Comparison of ENCODE assay signal across 10 cellular contexts in the genomic region with DNA sequence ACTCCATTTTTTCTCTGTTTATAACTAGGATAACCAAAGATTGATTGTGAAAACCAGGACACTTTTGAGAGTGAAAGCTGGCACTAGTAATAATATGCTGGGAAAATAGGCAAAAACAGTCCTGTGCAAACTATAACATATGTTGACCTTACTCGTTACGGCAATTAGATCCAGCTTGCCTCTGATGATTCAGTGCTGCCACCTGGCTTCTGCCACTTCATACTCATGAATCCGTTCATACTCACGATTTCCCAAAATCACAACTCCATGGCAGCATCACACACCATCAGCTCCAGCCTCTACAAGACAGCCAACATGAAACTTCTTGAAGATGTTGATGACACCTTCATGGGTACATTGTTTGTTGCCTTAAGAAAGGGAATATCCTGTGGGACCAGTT. TPM values are rescaled to one million over a fixed set of nuclear protein-coding genes. Genes with fewer than 3 reads are reported as not detected.
DNase-seq lines count a peak whose midpoint lies in the region; ATAC-seq and TF ChIP-seq lines count a peak whose summit lies in the region.
"Had no signal": no experiment of that assay in that cellular context is flagged by ENCODE, and none has a peak within 500 bp of the region (broad histone marks: within the 10 kb centered on the region; RNA-seq: fewer than 3 reads in every experiment).

No MANE protein-coding gene starts in this region.

- DNase-seq in ELR (ENCODE audit: low read depth) (peak; percentile 3), NCI-H1105 (lab: John Stamatoyannopoulos, UW) (peak; percentile 34), mesendoderm (peak; percentile 39), omental fat pad (ENCODE audit: low spot score) (no peak), glomerular visceral epithelial cell (ENCODE audit: extremely low spot score) (no peak), OCI-M1 (lab: John Stamatoyannopoulos, UW) (no peak)
- DNase-seq in activated CD4-positive, alpha-beta T cell treated with anti-CD3 and anti-CD28 coated beads for 48 hours, result no peak
- DNase-seq: activated T-cell treated with anti-CD3 and anti-CD28 coated beads, Interleukin-2, amount 50 U/mL, for 72 hours; nephron progenitor cell had no signal

- no peak overlapping the region for H3K4ac ChIP-seq in mesendoderm (ENCODE audit: low read depth, low read length)

- no peak overlapping the region for H4K8ac ChIP-seq in mesendoderm (ENCODE audit: low read depth, low read length)

- no peaks in the 10 kb centered on the region for H3K36me3 ChIP-seq in mesendoderm (ENCODE audit: control insufficient read depth, insufficient read depth, low read length)

- no CpG with 5 or more reads among the region's 4 CpGs for WGBS in mesendoderm (ENCODE audit: extremely low coverage, insufficient coverage, low lambda C conversion rate)

- H2BK120ac ChIP-seq in mesendoderm (ENCODE audit: low read depth, low read length), result no peak overlapping the region

- H3K27me3 ChIP-seq in mesendoderm (ENCODE audit: insufficient read depth, low read length, poor library complexity), result no peaks in the 10 kb centered on the region

- no peak overlapping the region for H3K56ac ChIP-seq in mesendoderm (ENCODE audit: low read length)

- H2BK5ac ChIP-seq in mesendoderm (ENCODE audit: low read length), result no peak overlapping the region

- no peak overlapping the region for H3K9ac ChIP-seq in mesendoderm (ENCODE audit: low read length)

- H3K4me3 ChIP-seq in mesendoderm (ENCODE audit: low read length), result no peak overlapping the region

- TF ChIP-seq CTCF in VCaP (conservative IDR thresholded peaks at IDR 0.05) (peak; percentile 67), omental fat pad (IDR thresholded peaks at IDR 0.05) (no peak)

- H3K4me2 ChIP-seq in mesendoderm (ENCODE audit: low read length), result no peak overlapping the region

- no peak overlapping the region for H2BK15ac ChIP-seq in mesendoderm (replicated peaks; ENCODE audit: low read depth)

- no peak overlapping the region for H3K18ac ChIP-seq in mesendoderm (ENCODE audit: low read length)

- H3K4me1 ChIP-seq in mesendoderm (ENCODE audit: control insufficient read depth, low read depth, low read length), result no peaks in the 10 kb centered on the region

- ATAC-seq in omental fat pad (ENCODE audit: low FRiP score), result no peak
- ATAC-seq: activated T-cell treated with anti-CD3 and anti-CD28 coated beads, Interleukin-2, amount 50 U/mL, for 72 hours had no signal

- H4K5ac ChIP-seq in mesendoderm (ENCODE audit: low read length), result no peak overlapping the region

- H3K27ac ChIP-seq in VCaP, result no peak overlapping the region
- no peak overlapping the region for H3K27ac ChIP-seq in mesendoderm (ENCODE audit: low read depth, low read length)

- no peak overlapping the region for H2AK5ac ChIP-seq in mesendoderm (ENCODE audit: low read length)

- no peak overlapping the region for H3K23ac ChIP-seq in mesendoderm (ENCODE audit: low read length)

- no peaks in the 10 kb centered on the region for H3K79me2 ChIP-seq in mesendoderm (ENCODE audit: control insufficient read depth, insufficient read depth, low read length)

- no peaks in the 10 kb centered on the region for H3K79me1 ChIP-seq in mesendoderm (ENCODE audit: low read length)

RNA-seq across cellular contexts. Expression of gene CAND1, which starts 49.1 kb away (rescaled TPM):
- 96.8 TPM for polyA plus RNA-seq in mesendoderm (2013, experiment 1 of 2)
- polyA plus RNA-seq in mesendoderm (2013, experiment 2 of 2), result 95.7 TPM
- total RNA-seq in omental fat pad, result 10 to 100 TPM; 48.1 to 81.7 (median 57.3) TPM

Comparison
In these comparisons a context has a peak if more than half of its experiments do, and no peak if none do; other contexts are left out.
1. DNase-seq: peak in ELR (single experiment), NCI-H1105 (single experiment) and mesendoderm (single experiment); none in activated CD4-positive, alpha-beta T cell treated with anti-CD3 and anti-CD28 coated beads for 48 hours (single experiment), omental fat pad (single experiment), glomerular visceral epithelial cell (single experiment) and OCI-M1 (single experiment).